Comparison of ENCODE assay signal across 10 cellular contexts in the genomic region with DNA sequence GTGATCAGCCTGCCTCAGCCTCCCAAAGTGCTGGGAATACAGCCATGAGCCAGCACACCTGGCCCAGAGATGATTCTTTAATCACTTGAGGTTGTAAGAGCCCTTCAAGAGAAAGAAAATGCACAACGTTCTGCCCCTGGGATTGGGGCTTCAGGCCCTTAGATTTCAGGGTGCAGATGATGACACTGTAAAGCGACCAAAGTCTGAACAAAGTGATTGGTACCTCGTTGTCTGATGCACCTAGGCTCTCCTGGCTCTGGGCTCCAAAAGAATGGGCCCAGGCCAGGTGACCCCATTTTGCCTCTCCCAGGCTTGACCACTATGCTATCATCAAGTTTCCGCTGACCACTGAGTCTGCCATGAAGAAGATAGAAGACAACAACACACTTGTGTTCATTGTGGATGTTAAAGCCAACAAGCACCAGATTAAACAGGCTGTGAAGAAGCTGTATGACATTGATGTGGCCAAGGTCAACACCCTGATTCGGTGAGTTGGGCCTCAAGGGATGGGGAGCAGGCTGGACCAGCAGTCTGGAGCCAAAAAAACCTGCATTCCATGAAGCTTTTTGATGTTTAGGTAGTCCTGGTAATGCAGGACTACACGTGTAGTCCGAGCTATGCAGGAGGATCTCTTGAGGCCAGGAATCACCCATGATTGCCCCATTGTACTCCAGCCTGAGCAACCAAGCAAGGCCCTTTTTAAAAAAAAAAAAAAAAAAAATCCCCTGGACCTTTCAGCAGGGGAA. TPM values are rescaled to one million over a fixed set of nuclear protein-coding genes. Genes with fewer than 3 reads are reported as not detected.
DNase-seq lines count a peak whose midpoint lies in the region; ATAC-seq and TF ChIP-seq lines count a peak whose summit lies in the region.
"Had no signal": no experiment of that assay in that cellular context is flagged by ENCODE, and none has a peak within 500 bp of the region (broad histone marks: within the 10 kb centered on the region; RNA-seq: fewer than 3 reads in every experiment).

No MANE protein-coding gene starts in this region.

- peak overlapping the region; percentile 99 for H3K4me3 Mint-ChIP-seq in activated naive CD4-positive, alpha-beta T cell treated with anti-CD3 and anti-CD28 coated beads, Interleukin-2, amount 10 ng/mL, durations not matched to agents 7 days and 5 days
- H3K4me3 Mint-ChIP-seq in stimulated activated memory B cell treated with anti-CD40 and anti-IgM and Interleukin-4, amounts not matched to agents 10 μg/mL and 1 μg/mL and 100 μg/mL, for 72 hours = peak overlapping the region; percentile 98

- TF ChIP-seq CTCF in RWPE1 (conservative IDR thresholded peaks at IDR 0.05; ENCODE audit: low read depth) (no peak), esophagus squamous epithelium (IDR thresholded peaks at IDR 0.05) (no peak)

- 54 to 62% methylated on average over 3 to 7 of the region's 7 CpGs for WGBS in esophagus squamous epithelium, 2 donors

- POLR2A ChIA-PET in RWPE1 (lab: Yijun Ruan, JAX; ENCODE audit: low non-redundant PET) = interaction anchor here (0.7 kb wide), 1 partner anchor 227 kb away, joined by 10 read pairs; no protein-coding TSS in a partner anchor

- H3K27me3 Mint-ChIP-seq in activated naive CD4-positive, alpha-beta T cell treated with anti-CD3 and anti-CD28 coated beads, Interleukin-2, amount 10 ng/mL, durations not matched to agents 7 days and 5 days = peaks cover 15% of the 10 kb centered on the region
- no peaks in the 10 kb centered on the region for H3K27me3 Mint-ChIP-seq in stimulated activated memory B cell treated with anti-CD40 and anti-IgM and Interleukin-4, amounts not matched to agents 10 μg/mL and 1 μg/mL and 100 μg/mL, for 72 hours

- peaks cover 0 to 5% (median 0%) of the 10 kb centered on the region in 4 donors for H3K27me3 ChIP-seq in esophagus squamous epithelium

- peaks cover 43 to 83% (median 70%) of the 10 kb centered on the region in 3 donors for H3K4me1 ChIP-seq in esophagus squamous epithelium

- H3K27ac ChIP-seq in RWPE1 = peak overlapping the region; percentile 99
- peak overlapping the region in 3 of 4 donors; percentile 94 to 99 (median 97) for H3K27ac ChIP-seq in esophagus squamous epithelium

- intact Hi-C loops in esophagus squamous epithelium (cut with DNase I) = no loop called here

- no peak for DNase-seq in activated naive CD4-positive, alpha-beta T cell treated with anti-CD3 and anti-CD28 coated beads, Interleukin-2, amount 10 ng/mL, durations not matched to agents 7 days and 5 days
- DNase-seq in activated naive CD4-positive, alpha-beta T cell treated with Interleukin-2 at 50 U/mL for 16 hours = no peak
- DNase-seq in RWPE1 (ENCODE audit: low spot score) (no peak), esophagus squamous epithelium (lab: John Stamatoyannopoulos, UW) (no peak), NCI-H510A treated with DMSO at 0.1 percent for 48 hours (lab: John Stamatoyannopoulos, UW) (no peak), middle frontal gyrus (ENCODE audit: extremely low spot score, low spot score) (no peak)
- DNase-seq in stimulated activated CD4-positive, alpha-beta T cell treated with anti-CD3 and anti-CD28 coated beads, Interleukin-2, amount 100 ng/mL, for 48 hours = no peak
- DNase-seq: activated CD8-positive, alpha-beta memory T cell treated with anti-CD3 and anti-CD28 coated beads for 24 hours; retina had no signal

- peaks cover 6 to 43% (median 16%) of the 10 kb centered on the region in 3 donors for H3K36me3 ChIP-seq in esophagus squamous epithelium

- no peaks in the 10 kb centered on the region for H3K9me3 Mint-ChIP-seq in activated naive CD4-positive, alpha-beta T cell treated with anti-CD3 and anti-CD28 coated beads, Interleukin-2, amount 10 ng/mL, durations not matched to agents 7 days and 5 days
- H3K9me3 Mint-ChIP-seq in stimulated activated memory B cell treated with anti-CD40 and anti-IgM and Interleukin-4, amounts not matched to agents 10 μg/mL and 1 μg/mL and 100 μg/mL, for 72 hours = no peaks in the 10 kb centered on the region

- H3K27ac Mint-ChIP-seq in activated naive CD4-positive, alpha-beta T cell treated with anti-CD3 and anti-CD28 coated beads, Interleukin-2, amount 10 ng/mL, durations not matched to agents 7 days and 5 days = peak overlapping the region; percentile 49
- peak overlapping the region; percentile 97 for H3K27ac Mint-ChIP-seq in stimulated activated memory B cell treated with anti-CD40 and anti-IgM and Interleukin-4, amounts not matched to agents 10 μg/mL and 1 μg/mL and 100 μg/mL, for 72 hours

- no peak for ATAC-seq in stimulated activated memory B cell treated with anti-CD40 and anti-IgM and Interleukin-4, amounts not matched to agents 10 μg/mL and 1 μg/mL and 100 μg/mL, for 72 hours

- peaks cover 82% of the 10 kb centered on the region for H3K4me1 Mint-ChIP-seq in activated naive CD4-positive, alpha-beta T cell treated with anti-CD3 and anti-CD28 coated beads, Interleukin-2, amount 10 ng/mL, durations not matched to agents 7 days and 5 days
- H3K4me1 Mint-ChIP-seq in stimulated activated memory B cell treated with anti-CD40 and anti-IgM and Interleukin-4, amounts not matched to agents 10 μg/mL and 1 μg/mL and 100 μg/mL, for 72 hours = peaks cover 63% of the 10 kb centered on the region

- H3K9me3 ChIP-seq in esophagus squamous epithelium = no peaks in the 10 kb centered on the region

- H3K36me3 Mint-ChIP-seq in activated naive CD4-positive, alpha-beta T cell treated with anti-CD3 and anti-CD28 coated beads, Interleukin-2, amount 10 ng/mL, durations not matched to agents 7 days and 5 days = peaks cover 52% of the 10 kb centered on the region
- H3K36me3 Mint-ChIP-seq in stimulated activated memory B cell treated with anti-CD40 and anti-IgM and Interleukin-4, amounts not matched to agents 10 μg/mL and 1 μg/mL and 100 μg/mL, for 72 hours = peaks cover 54% of the 10 kb centered on the region

- H3K4me3 ChIP-seq in esophagus squamous epithelium = peak overlapping the region in 2 of 4 donors; percentile 23 to 85

- TF ChIP-seq POLR2A in esophagus squamous epithelium (IDR thresholded peaks at IDR 0.05) = no peak

- CTCF ChIA-PET in activated naive CD4-positive, alpha-beta T cell treated with anti-CD3 and anti-CD28 coated beads, Interleukin-2, amount 10 ng/mL, durations not matched to agents 7 days and 5 days (lab: Charles Lee) = interaction anchor here (2.1 to 17.3 kb wide), 2 partner anchors 25 to 231 kb away, joined by 6 to 415 read pairs; partner anchors contain the start of gene TRAF4
- CTCF ChIA-PET in RWPE1 (lab: Yijun Ruan, JAX) = interaction anchor here (0.9 kb wide), 1 partner anchor 10 kb away, joined by 5 read pairs; no protein-coding TSS in a partner anchor

RNA-seq across cellular contexts. Expression of gene RPL23A, which starts 2.8 kb away (rescaled TPM):
- total RNA-seq in esophagus squamous epithelium = 100 to 1,000 TPM; 236 to 881 (median 571) TPM

RNA-seq across cellular contexts. Expression of gene TLCD1, which starts 3.4 kb away (rescaled TPM):
- total RNA-seq in esophagus squamous epithelium = 10 to 100 TPM in 3 of 4 donors, 1 to 10 TPM in 1; 8.8 to 17.0 (median 13.0) TPM

RNA-seq across cellular contexts. Expression of gene RAB34, which starts 4.9 kb away (rescaled TPM):
- 10 to 100 TPM; 27.6 to 98.0 (median 65.1) TPM for total RNA-seq in esophagus squamous epithelium

RNA-seq across cellular contexts. Expression of gene NEK8, which starts 6.0 kb away (rescaled TPM):
- 1 to 10 TPM; 1.1 to 7.3 (median 2.6) TPM for total RNA-seq in esophagus squamous epithelium

RNA-seq across cellular contexts. Expression of gene PROCA1, which starts 10.9 kb away (rescaled TPM):
- 1 to 10 TPM in 1 of 4 donors, under 1 TPM in 2, not detected in 1; 0.48 to 1.1 (median 0.64) TPM for total RNA-seq in esophagus squamous epithelium
